23 cellular contexts compared by ENCODE assay signal in genomic region chr7:132828502-132828901, GRCh38.
A peak's percentile ranks its signal among the peaks of the same experiment; 100 is the strongest.
DNase-seq lines count a peak whose midpoint lies in the region; ATAC-seq and TF ChIP-seq lines count a peak whose summit lies in the region.
"Had no signal": no experiment of that assay in that cellular context is flagged by ENCODE, and none has a peak within 500 bp of the region (broad histone marks: within the 10 kb centered on the region; RNA-seq: fewer than 3 reads in every experiment).

No MANE protein-coding gene starts in this region.

- H3K4me1 ChIP-seq in SK-N-SH (ENCODE audit: control insufficient read depth in 1 of 2, insufficient read depth in 2 of 2, low read depth in 1 of 2, low read length in 1 of 2) = no peaks in the 10 kb centered on the region; a peak in 2 of 4 replicates
- H3K4me1 ChIP-seq: Peyer's patch had no signal

- H4K20me1 ChIP-seq in SK-N-SH (ENCODE audit: insufficient read depth) = no peaks in the 10 kb centered on the region

- no peaks in the 10 kb centered on the region for H3K27me3 Mint-ChIP-seq in activated T-cell treated with anti-CD3 and anti-CD28 coated beads, Interleukin-2, amount 50 U/mL, for 72 hours (ENCODE audit: low read depth)
- H3K27me3 Mint-ChIP-seq in activated T-cell treated with anti-CD3 and anti-CD28 coated beads, Interleukin-2, amount 50 U/mL, for 4 hours (ENCODE audit: low read depth) = no peaks in the 10 kb centered on the region
- H3K27me3 Mint-ChIP-seq in stimulated activated naive B cell treated with anti-CD40 and anti-IgM and Interleukin-4, amounts not matched to agents 10 μg/mL and 1 μg/mL and 100 μg/mL, for 72 hours = no peaks in the 10 kb centered on the region
- no peaks in the 10 kb centered on the region for H3K27me3 Mint-ChIP-seq in stimulated activated naive CD8-positive, alpha-beta T cell treated with anti-CD3 and anti-CD28 coated beads, Interleukin-15, amount 100 ng/mL, for 72 hours
- H3K27me3 Mint-ChIP-seq: T-cell had no signal

- no peak overlapping the region for H3K27ac ChIP-seq in SK-N-SH (ENCODE audit: low read depth in 2 of 2, low read length in 1 of 2)
- H3K27ac ChIP-seq: 22Rv1, GM23248, Peyer's patch, SK-N-MC had no signal

- TF ChIP-seq EP300 in SK-N-SH (IDR thresholded peaks at IDR 0.05; ENCODE audit: borderline replicate concordance in 1 of 2, low read depth in 1 of 2, low read length in 1 of 2) = peak in 1 of 2 experiments; percentile 86; a peak in 3 of 4 replicates

- H3K9ac ChIP-seq in SK-N-SH = no peak overlapping the region
- H3K9ac ChIP-seq: GM23248 had no signal

- ATAC-seq in activated T-cell treated with anti-CD3 and anti-CD28 coated beads, Interleukin-2, amount 50 U/mL, for 72 hours (replicated peaks in 1 of 2) = no peak
- ATAC-seq in activated T-cell treated with anti-CD3 and anti-CD28 coated beads, Interleukin-2, amount 50 U/mL, for 4 hours = no peak
- peak; percentile 47 for ATAC-seq in HG02884 (IDR thresholded peaks at IDR 0.05; ENCODE audit: unreplicated experiment)
- ATAC-seq in stimulated activated naive B cell treated with anti-CD40 and anti-IgM and Interleukin-4, amounts not matched to agents 10 μg/mL and 1 μg/mL and 100 μg/mL, for 72 hours (replicated peaks) = peak; percentile 49 to 51
- no peak for ATAC-seq in Right ventricle myocardium inferior
- ATAC-seq in stimulated activated naive CD8-positive, alpha-beta T cell treated with anti-CD3 and anti-CD28 coated beads, Interleukin-15, amount 100 ng/mL, for 72 hours = no peak
- ATAC-seq: T-cell had no signal

- DNase-seq in activated T-cell treated with anti-CD3 and anti-CD28 coated beads, Interleukin-2, amount 50 U/mL, for 72 hours = no peak
- no peak for DNase-seq in activated T-cell treated with anti-CD3 and anti-CD28 coated beads, Interleukin-2, amount 50 U/mL, for 4 hours
- DNase-seq in SK-N-SH (peak; percentile 61), Right ventricle myocardium inferior (ENCODE audit: missing footprints) (no peak), cerebellar cortex (ENCODE audit: low spot score) (no peak)
- DNase-seq in stimulated activated naive B cell treated with anti-CD40 and anti-IgM and Interleukin-4, amounts not matched to agents 10 μg/mL and 1 μg/mL and 100 μg/mL, for 72 hours = no peak
- no peak for DNase-seq in stimulated activated naive CD8-positive, alpha-beta T cell treated with anti-CD3 and anti-CD28 coated beads, Interleukin-15, amount 100 ng/mL, for 72 hours
- DNase-seq: AML-193, DND-41, GM23248, HCEC 1CT, NCI-H1092 treated with DMSO at 0.1 percent for 48 hours, NCI-H146, NCI-H2029 treated with DMSO at 0.1 percent for 48 hours, NCI-H2171, NCI-H526 treated with DMSO at 0.1 percent for 48 hours, Peyer's patch, Right ventricle myocardium superior, T-cell had no signal

- no peak overlapping the region for H3K4me3 ChIP-seq in SK-N-SH (ENCODE audit: low read depth in 2 of 2, low read length in 1 of 2)
- H3K4me3 ChIP-seq: GM23248, Peyer's patch, SK-N-MC had no signal

- H3K9me3 Mint-ChIP-seq in activated T-cell treated with anti-CD3 and anti-CD28 coated beads, Interleukin-2, amount 50 U/mL, for 72 hours = no peaks in the 10 kb centered on the region
- H3K9me3 Mint-ChIP-seq in activated T-cell treated with anti-CD3 and anti-CD28 coated beads, Interleukin-2, amount 50 U/mL, for 4 hours = no peaks in the 10 kb centered on the region
- H3K9me3 Mint-ChIP-seq in stimulated activated naive B cell treated with anti-CD40 and anti-IgM and Interleukin-4, amounts not matched to agents 10 μg/mL and 1 μg/mL and 100 μg/mL, for 72 hours = peaks cover 2 to 4% of the 10 kb centered on the region in 2 donors
- peaks cover 6 to 9% of the 10 kb centered on the region in 2 donors for H3K9me3 Mint-ChIP-seq in stimulated activated naive CD8-positive, alpha-beta T cell treated with anti-CD3 and anti-CD28 coated beads, Interleukin-15, amount 100 ng/mL, for 72 hours

- no peaks in the 10 kb centered on the region for H3F3A ChIP-seq in SK-N-SH (replicated peaks; ENCODE audit: insufficient read depth)

- H3K4me1 Mint-ChIP-seq in activated T-cell treated with anti-CD3 and anti-CD28 coated beads, Interleukin-2, amount 50 U/mL, for 72 hours (ENCODE audit: low read depth) = peaks cover 24% of the 10 kb centered on the region
- H3K4me1 Mint-ChIP-seq in activated T-cell treated with anti-CD3 and anti-CD28 coated beads, Interleukin-2, amount 50 U/mL, for 4 hours (ENCODE audit: low read depth) = peaks cover 16% of the 10 kb centered on the region
- peaks cover 2 to 10% of the 10 kb centered on the region in 2 donors for H3K4me1 Mint-ChIP-seq in stimulated activated naive B cell treated with anti-CD40 and anti-IgM and Interleukin-4, amounts not matched to agents 10 μg/mL and 1 μg/mL and 100 μg/mL, for 72 hours
- peaks cover 14% of the 10 kb centered on the region for H3K4me1 Mint-ChIP-seq in stimulated activated naive CD8-positive, alpha-beta T cell treated with anti-CD3 and anti-CD28 coated beads, Interleukin-15, amount 100 ng/mL, for 72 hours

- no peak overlapping the region for H3K4me2 ChIP-seq in SK-N-SH

- no peak overlapping the region for H2AFZ ChIP-seq in SK-N-SH (ENCODE audit: low read depth)
- H2AFZ ChIP-seq: GM23248 had no signal

- no peaks in the 10 kb centered on the region for H3K79me2 ChIP-seq in SK-N-SH (ENCODE audit: insufficient read depth)

- H3K9me3 ChIP-seq in SK-N-SH = no peaks in the 10 kb centered on the region
- H3K9me3 ChIP-seq: Peyer's patch had no signal

- CTCF ChIA-PET in SK-N-SH (lab: Yijun Ruan, JAX) = interaction anchor here (1.4 kb wide), 1 partner anchor 9 kb away, joined by 3 read pairs; no protein-coding TSS in a partner anchor

- H3K27me3 ChIP-seq in SK-N-SH (ENCODE audit: insufficient read depth) = no peaks in the 10 kb centered on the region
- H3K27me3 ChIP-seq: Peyer's patch had no signal

- POLR2A ChIA-PET in SK-N-SH (lab: Yijun Ruan, JAX) = no interaction called here

- no peak overlapping the region for H3K4me3 Mint-ChIP-seq in activated T-cell treated with anti-CD3 and anti-CD28 coated beads, Interleukin-2, amount 50 U/mL, for 72 hours
- no peak overlapping the region for H3K4me3 Mint-ChIP-seq in activated T-cell treated with anti-CD3 and anti-CD28 coated beads, Interleukin-2, amount 50 U/mL, for 4 hours
- H3K4me3 Mint-ChIP-seq in stimulated activated naive B cell treated with anti-CD40 and anti-IgM and Interleukin-4, amounts not matched to agents 10 μg/mL and 1 μg/mL and 100 μg/mL, for 72 hours = no peak overlapping the region
- no peak overlapping the region for H3K4me3 Mint-ChIP-seq in stimulated activated naive CD8-positive, alpha-beta T cell treated with anti-CD3 and anti-CD28 coated beads, Interleukin-15, amount 100 ng/mL, for 72 hours
- H3K4me3 Mint-ChIP-seq: CD14-positive monocyte, T-cell had no signal

- H3K9me2 ChIP-seq in SK-N-SH = no peaks in the 10 kb centered on the region

- H3K36me3 ChIP-seq in SK-N-SH (replicated peaks in 1 of 2; ENCODE audit: control insufficient read depth in 1 of 2, insufficient read depth in 2 of 2, low read length in 1 of 2) = peaks cover 7 to 13% of the 10 kb centered on the region in 2 experiments
- H3K36me3 ChIP-seq: Peyer's patch had no signal

- intact Hi-C loops in Right ventricle myocardium inferior (cut with DNase I) = no loop called here

- peak; percentile 22; the same call in 1 of the 2 replicates for TF ChIP-seq RAD21 in SK-N-SH (IDR thresholded peaks at IDR 0.05; ENCODE audit: low read length)

- no peak for TF ChIP-seq CTCF in SK-N-SH (IDR thresholded peaks at IDR 0.05)

- H3K27ac Mint-ChIP-seq in activated T-cell treated with anti-CD3 and anti-CD28 coated beads, Interleukin-2, amount 50 U/mL, for 72 hours = peak overlapping the region; percentile 15
- H3K27ac Mint-ChIP-seq in stimulated activated naive B cell treated with anti-CD40 and anti-IgM and Interleukin-4, amounts not matched to agents 10 μg/mL and 1 μg/mL and 100 μg/mL, for 72 hours = no peak overlapping the region
- H3K27ac Mint-ChIP-seq in stimulated activated naive CD8-positive, alpha-beta T cell treated with anti-CD3 and anti-CD28 coated beads, Interleukin-15, amount 100 ng/mL, for 72 hours = no peak overlapping the region
- H3K27ac Mint-ChIP-seq: CD14-positive monocyte, T-cell had no signal

- peaks cover 1 to 10% of the 10 kb centered on the region in 2 donors for H3K36me3 Mint-ChIP-seq in activated T-cell treated with anti-CD3 and anti-CD28 coated beads, Interleukin-2, amount 50 U/mL, for 72 hours (ENCODE audit: insufficient read depth in 2 of 2)
- H3K36me3 Mint-ChIP-seq in activated T-cell treated with anti-CD3 and anti-CD28 coated beads, Interleukin-2, amount 50 U/mL, for 4 hours (ENCODE audit: insufficient read depth) = peaks cover 31% of the 10 kb centered on the region
- peaks cover 20 to 44% of the 10 kb centered on the region in 2 donors for H3K36me3 Mint-ChIP-seq in stimulated activated naive B cell treated with anti-CD40 and anti-IgM and Interleukin-4, amounts not matched to agents 10 μg/mL and 1 μg/mL and 100 μg/mL, for 72 hours

TF ChIP-seq in SK-N-SH, 30 proteins besides CTCF, POLR2A, EP300 and RAD21:
- TF ChIP-seq CHD2 (IDR thresholded peaks at IDR 0.05; ENCODE audit: low read length, partially characterized antibody) (peak; percentile 80), MXI1 (IDR thresholded peaks at IDR 0.05; ENCODE audit: low read depth, low read length) (peak; percentile 50; the same call in 1 of the 2 replicates), POLR2AphosphoS5 (IDR thresholded peaks at IDR 0.05; ENCODE audit: low read depth, low read length) (peak; percentile 72; the same call in 1 of the 2 replicates), TCF12 (IDR thresholded peaks at IDR 0.05) (peak; percentile 62; the same call in 1 of the 2 replicates), NRF1 (IDR thresholded peaks at IDR 0.05; ENCODE audit: low read depth, low read length) (no peak), TEAD4 (IDR thresholded peaks at IDR 0.05; ENCODE audit: borderline replicate concordance, insufficient read depth) (peak; percentile 36; the same call in 1 of the 2 replicates), IRF3 (IDR thresholded peaks at IDR 0.05; ENCODE audit: low read depth, low read length) (no peak), RCOR1 (IDR thresholded peaks at IDR 0.05; ENCODE audit: low read length) (peak; percentile 97), GATA2 (CRISPR knock-in tag; IDR thresholded peaks at IDR 0.05) (peak; percentile 91), SMC3 (IDR thresholded peaks at IDR 0.05; ENCODE audit: low read depth, low read length) (no peak), FOXM1 (IDR thresholded peaks at IDR 0.05; ENCODE audit: low read depth) (no peak)

Comparison
In these comparisons a context has a peak if more than half of its experiments do, and no peak if none do; other contexts are left out.
1. ATAC-seq: peak in HG02884 (single experiment) and stimulated activated naive B cell treated with anti-CD40 and anti-IgM and Interleukin-4, amounts not matched to agents 10 μg/mL and 1 μg/mL and 100 μg/mL, for 72 hours (2 of 2); none in activated T-cell treated with anti-CD3 and anti-CD28 coated beads, Interleukin-2, amount 50 U/mL, for 72 hours (0 of 2), activated T-cell treated with anti-CD3 and anti-CD28 coated beads, Interleukin-2, amount 50 U/mL, for 4 hours (0 of 2), Right ventricle myocardium inferior (single experiment) and stimulated activated naive CD8-positive, alpha-beta T cell treated with anti-CD3 and anti-CD28 coated beads, Interleukin-15, amount 100 ng/mL, for 72 hours (single experiment).